Comparison of ENCODE assay signal across 9 cellular contexts in the genomic region with DNA sequence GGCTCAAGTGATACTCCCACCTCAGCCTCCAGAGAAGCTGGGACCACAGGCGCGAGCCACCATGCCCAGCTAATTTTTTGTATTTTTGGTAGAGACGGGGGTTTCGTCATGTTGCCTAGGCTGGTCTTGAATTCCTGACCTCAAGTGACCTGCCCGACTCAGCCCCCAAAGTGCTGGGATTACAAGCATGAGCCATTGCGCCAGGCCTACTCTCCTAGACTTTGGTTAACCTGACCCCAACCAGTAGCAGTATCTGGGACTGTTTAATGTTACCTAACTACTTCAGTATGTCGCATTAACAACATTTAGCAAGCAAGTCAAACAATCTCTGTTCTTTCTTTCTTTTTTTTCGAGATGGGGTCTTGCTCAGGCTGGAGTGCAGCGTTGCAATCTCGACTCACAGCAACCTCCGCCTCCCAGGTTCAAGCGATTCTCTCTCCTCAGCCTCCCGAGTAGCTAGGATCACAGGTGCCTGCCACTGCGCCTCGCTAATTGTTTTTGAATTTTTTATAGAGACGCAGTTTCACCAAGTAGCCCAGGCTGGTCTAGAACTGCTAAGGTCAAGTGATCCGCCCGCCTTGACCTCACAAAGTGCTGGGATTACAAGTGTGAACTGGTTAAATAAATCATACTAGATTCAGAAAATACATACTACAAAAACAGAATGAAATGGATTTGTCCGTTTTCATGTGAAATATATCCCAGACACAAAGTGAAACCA. TPM values are rescaled to one million over a fixed set of nuclear protein-coding genes. Genes with fewer than 3 reads are reported as not detected.
DNase-seq lines count a peak whose midpoint lies in the region; ATAC-seq, FAIRE-seq and TF ChIP-seq lines count a peak whose summit lies in the region.
"Had no signal": no experiment of that assay in that cellular context is flagged by ENCODE, and none has a peak within 500 bp of the region (broad histone marks: within the 10 kb centered on the region; RNA-seq: fewer than 3 reads in every experiment).

No MANE protein-coding gene starts in this region.

- H3K4ac ChIP-seq in neuronal stem cell (ENCODE audit: low read length): no peak overlapping the region

- H3K27ac ChIP-seq in HUES48 (ENCODE audit: low read depth, low read length) (no peak overlapping the region), K562 (ENCODE audit: extremely low read depth, low read depth, low read length) (peak overlapping the region; percentile 85; the same call in 2 of the 3 replicates), mucosa of rectum (ENCODE audit: low read depth in 2 of 2, low read length in 2 of 2) (peak overlapping the region; percentile 97 to 99), neuronal stem cell (replicated peaks; ENCODE audit: low read length) (no peak overlapping the region)

- no peaks in the 10 kb centered on the region for H3K9me3 ChIP-seq in HUES48 (ENCODE audit: control insufficient read depth, insufficient read depth, low read length)
- H3K9me3 ChIP-seq in K562 (replicated peaks; ENCODE audit: control insufficient read depth, insufficient read depth, low read depth, low read length): no peaks in the 10 kb centered on the region
- no peaks in the 10 kb centered on the region for H3K9me3 ChIP-seq in mucosa of rectum (ENCODE audit: control insufficient read depth in 2 of 2, low read length in 2 of 2)
- peaks cover 0 to 9% of the 10 kb centered on the region in 2 donors for H3K9me3 ChIP-seq in neuronal stem cell (replicated peaks in 1 of 2; ENCODE audit: control insufficient read depth in 2 of 2, insufficient read depth in 1 of 2, low read depth in 1 of 2, low read length in 2 of 2)
- H3K9me3 ChIP-seq: mucosa of descending colon had no signal

- no peak for TF ChIP-seq EP300 in K562 (IDR thresholded peaks at IDR 0.05; ENCODE audit: low read length)

- POLR2A ChIA-PET in K562 (lab: Yijun Ruan, JAX): interaction anchor here (1.6 kb wide), 2 partner anchors 10 to 74 kb away, joined by 3 to 4 read pairs; no protein-coding TSS in a partner anchor

- H3K18ac ChIP-seq in neuronal stem cell (ENCODE audit: low read length): no peak overlapping the region

- BruUV-seq in K562 (replicated peaks; lab: Mats Ljungman, UMichigan): no TSS peak

- CTCF ChIA-PET in K562 (lab: Yijun Ruan, JAX; ENCODE audit: low intra/inter-chr PET ratio): no interaction called here

- no peak overlapping the region for H4K91ac ChIP-seq in neuronal stem cell (ENCODE audit: low read depth, low read length, poor library complexity)

- no peak overlapping the region for H2AFZ ChIP-seq in K562 (ENCODE audit: low read depth, low read length)
- H2AFZ ChIP-seq in neuronal stem cell (ENCODE audit: low read length): no peak overlapping the region

- H3K4me3 ChIP-seq in AG09309 (ENCODE audit: control insufficient read depth, low read depth, low read length): peak overlapping the region; percentile 71
- peak overlapping the region; percentile 88 for H3K4me3 ChIP-seq in HUES48 (ENCODE audit: low read depth, low read length)
- peak overlapping the region; percentile 89 for H3K4me3 ChIP-seq in K562
- peak overlapping the region; percentile 87 to 93 for H3K4me3 ChIP-seq in mucosa of rectum (ENCODE audit: low read length in 2 of 2)
- H3K4me3 ChIP-seq in neuronal stem cell (ENCODE audit: low read length in 2 of 2): peak overlapping the region in 1 of 2 donors; percentile 85
- H3K4me3 ChIP-seq: mucosa of descending colon had no signal

- H3K9ac ChIP-seq in HUES48 (ENCODE audit: low read depth, low read length): 0 out of 2 replicates have a peak overlapping the region, but pooled peaks have one; percentile 14
- peak overlapping the region; percentile 84 to 88 for H3K9ac ChIP-seq in K562 (ENCODE audit: insufficient read depth in 1 of 2, low read depth in 2 of 2, low read length in 2 of 2)
- peak overlapping the region; percentile 95 to 99 for H3K9ac ChIP-seq in mucosa of rectum (ENCODE audit: low read depth in 1 of 2, low read length in 2 of 2)
- H3K9ac ChIP-seq in neuronal stem cell (ENCODE audit: low read depth, low read length, poor library complexity): no peak overlapping the region

- DNase-seq in AG09309 (ENCODE audit: low read depth) (no peak), K562 (ENCODE audit: extremely low read depth in 1 of 4, low spot score in 3 of 4) (peak in 1 of 4 experiments; percentile 13), neuronal stem cell (ENCODE audit: low spot score) (no peak), NCI-H226 (no peak), GF-D8 (lab: John Stamatoyannopoulos, UW) (no peak)

- no peak overlapping the region for H2BK5ac ChIP-seq in neuronal stem cell (ENCODE audit: low read length)

- WGBS in K562 (ENCODE audit: insufficient coverage, low coverage, missing lambda C conversion rate): 11% methylated on average over 17 of the region's 19 CpGs
- WGBS in neuronal stem cell (ENCODE audit: extremely low coverage in 2 of 2, insufficient read length in 2 of 2, insufficient replicate concordance in 1 of 2), 2 donors: no CpG with 5 or more reads among the region's 19 CpGs

- TF ChIP-seq CTCF in AG09309 (IDR thresholded peaks at IDR 0.05; ENCODE audit: control insufficient read depth, insufficient read depth, low read depth, low read length, missing control alignments): no peak
- no peak for TF ChIP-seq CTCF in K562 (IDR thresholded peaks at IDR 0.05 in 2 of 3, conservative IDR thresholded peaks at IDR 0.05 in 1 of 3; ENCODE audit: insufficient read depth in 2 of 3, low read depth in 1 of 3, low read length in 3 of 3)

- ATAC-seq in K562: no peak
- ATAC-seq in HG02981 (IDR thresholded peaks at IDR 0.05; ENCODE audit: unreplicated experiment): no peak
- ATAC-seq: mucosa of descending colon had no signal

- in situ Hi-C loops in K562 (cut with MboI): loop anchor here (25.0 kb wide), 1 partner anchor 698 kb away; the partner anchor contains the start of gene PLGRKT

- no peak overlapping the region for H2BK15ac ChIP-seq in neuronal stem cell (ENCODE audit: low read length)

- TF ChIP-seq RAD21 in K562 (CRISPR knock-in tag; conservative IDR thresholded peaks at IDR 0.05 in 1 of 2, IDR thresholded peaks at IDR 0.05 in 1 of 2): no peak

- no peaks in the 10 kb centered on the region; the same call in 1 of the 2 replicates for H4K20me1 ChIP-seq in K562 (replicated peaks; ENCODE audit: control insufficient read depth, insufficient read depth, low read length)

- no peak for TF ChIP-seq POLR2A in K562 (conservative IDR thresholded peaks at IDR 0.05)

- no peaks in the 10 kb centered on the region for H3K27me3 ChIP-seq in HUES48 (ENCODE audit: control insufficient read depth, insufficient read depth, low read length)
- no peaks in the 10 kb centered on the region for H3K27me3 ChIP-seq in K562 (ENCODE audit: control insufficient read depth in 2 of 2, insufficient read depth in 2 of 2, low read length in 2 of 2)
- no peaks in the 10 kb centered on the region for H3K27me3 ChIP-seq in mucosa of rectum (ENCODE audit: control insufficient read depth in 2 of 2, insufficient read depth in 2 of 2, low read length in 2 of 2)
- H3K27me3 ChIP-seq in neuronal stem cell (ENCODE audit: control insufficient read depth in 3 of 3, insufficient read depth in 3 of 3, low read depth in 1 of 3, low read length in 3 of 3): no peaks in the 10 kb centered on the region

- H2BK120ac ChIP-seq in neuronal stem cell (ENCODE audit: low read depth, low read length): no peak overlapping the region

- FAIRE-seq in K562 (lab: Jason Lieb, UNC): no peak

- no peak overlapping the region for H2BK12ac ChIP-seq in neuronal stem cell (ENCODE audit: low read length)

- H4K8ac ChIP-seq in neuronal stem cell (ENCODE audit: low read depth, low read length): no peak overlapping the region

- H3K14ac ChIP-seq in neuronal stem cell (ENCODE audit: low read length): no peak overlapping the region

- peaks cover 71% of the 10 kb centered on the region for H3K79me2 ChIP-seq in K562 (ENCODE audit: control insufficient read depth, insufficient read depth, low read length)

- H3K79me1 ChIP-seq in neuronal stem cell (ENCODE audit: low read depth, low read length): peaks cover 2% of the 10 kb centered on the region

- H3K23ac ChIP-seq in neuronal stem cell (ENCODE audit: low read depth, low read length, poor library complexity): no peak overlapping the region

- intact Hi-C loops in K562 (cut with micrococcal nuclease): no loop called here

- H3K4me1 ChIP-seq in HUES48 (ENCODE audit: control insufficient read depth, insufficient read depth, low read length): peaks cover 24% of the 10 kb centered on the region
- peaks cover 9 to 23% of the 10 kb centered on the region in 2 experiments; a peak in 4 of 5 replicates for H3K4me1 ChIP-seq in K562 (replicated peaks in 1 of 2; ENCODE audit: control insufficient read depth in 2 of 2, insufficient read depth in 2 of 2, low read length in 2 of 2)
- H3K4me1 ChIP-seq in mucosa of rectum (ENCODE audit: control insufficient read depth in 2 of 2, insufficient read depth in 2 of 2, low read length in 2 of 2): peaks cover 6 to 13% of the 10 kb centered on the region in 2 donors
- H3K4me1 ChIP-seq in neuronal stem cell (ENCODE audit: control insufficient read depth in 2 of 2, insufficient read depth in 1 of 2, low read depth in 1 of 2, low read length in 2 of 2): peaks cover 0 to 5% of the 10 kb centered on the region in 2 donors

- H3K4me2 ChIP-seq in K562 (ENCODE audit: insufficient read depth, low read length) (peak overlapping the region; percentile 83), neuronal stem cell (ENCODE audit: insufficient read depth, low read length, poor library complexity, severe bottlenecking) (no peak overlapping the region)

- H3K9me1 ChIP-seq in K562 (ENCODE audit: control insufficient read depth, insufficient read depth, low read length): no peaks in the 10 kb centered on the region

- H3K36me3 ChIP-seq in HUES48 (ENCODE audit: control insufficient read depth, insufficient read depth, low read length) (no peaks in the 10 kb centered on the region), K562 (ENCODE audit: control insufficient read depth, insufficient read depth, low read length) (peaks cover 10% of the 10 kb centered on the region; the same call in 1 of the 3 replicates), mucosa of rectum (ENCODE audit: control insufficient read depth in 2 of 2, insufficient read depth in 2 of 2, low read length in 2 of 2) (no peaks in the 10 kb centered on the region), neuronal stem cell (replicated peaks in 1 of 2; ENCODE audit: control insufficient read depth in 2 of 2, insufficient read depth in 2 of 2, low read length in 2 of 2) (peaks cover 0 to 20% of the 10 kb centered on the region in 2 donors)

- H2AK5ac ChIP-seq in neuronal stem cell (ENCODE audit: low read depth, low read length): no peak overlapping the region

RNA-seq across cellular contexts. Expression of gene AK3, which starts 2.0 kb away (rescaled TPM):
- total RNA-seq in K562 (2011; cell fraction: chromatin; rRNA removed; ENCODE audit: low replicate concordance): 12.2 and 41.1 TPM in 2 replicates
- total RNA-seq in K562 (2011; cell fraction: nucleolus; rRNA removed): 15.2 and 20.9 TPM in 2 replicates
- total RNA-seq in K562 (2011; cell fraction: nucleoplasm; rRNA removed): 14.7 and 28.6 TPM in 2 replicates
- total RNA-seq in K562 (2014; rRNA removed): 78.6 and 148 TPM in 2 replicates
- 44.7 and 55.0 TPM in 2 replicates for total RNA-seq in K562 (2014; rRNA removed; fragmentation: Illumina TruSeq; extraction: Trizol)
- 34.2 and 40.5 TPM in 2 replicates for total RNA-seq in K562 (2015; rRNA removed; fragmentation: Illumina TruSeq; extraction: Trizol)
- total RNA-seq in K562 (2021): 35.6 and 36.9 TPM in 2 replicates
- 33.6 and 47.4 TPM in 2 replicates for polyA plus RNA-seq in K562 (2011; rRNA removed)
- polyA plus RNA-seq in K562 (2011; cell fraction: cytosol; rRNA removed): 12.4 and 15.0 TPM in 2 replicates
- 24.0 and 31.9 TPM in 2 replicates for polyA plus RNA-seq in K562 (2011; cell fraction: nucleus; rRNA removed)
- 29.8 and 35.5 TPM in 2 replicates for polyA plus RNA-seq in K562 (2012)
- polyA plus RNA-seq in K562 (2014; fragmentation: Illumina TruSeq; extraction: Trizol): 43.2 and 49.7 TPM in 2 replicates
- polyA plus RNA-seq in K562 (2014; fragmentation: Nextera tagmentation; extraction: Ambion mirVana): 10 to 100 TPM; 12.2 to 16.0 TPM
- 39.7 and 41.8 TPM in 2 replicates for polyA plus RNA-seq in K562 (2014; rRNA removed)
- polyA minus RNA-seq in K562 (2011; rRNA and poly(A)+ RNA removed): 20.3 and 22.8 TPM in 2 replicates
- polyA minus RNA-seq in K562 (2011; cell fraction: cytosol; rRNA and poly(A)+ RNA removed): 18.7 and 28.2 TPM in 2 replicates
- polyA minus RNA-seq in K562 (2011; cell fraction: nucleus; rRNA and poly(A)+ RNA removed): 30.8 and 33.7 TPM in 2 replicates
- 27.3 TPM for polyA plus RNA-seq in neuronal stem cell (2013, experiment 1 of 2)
- 28.6 TPM for polyA plus RNA-seq in neuronal stem cell (2013, experiment 2 of 2)

RNA-seq across cellular contexts. Expression of gene RCL1, which starts 53.7 kb away (rescaled TPM):
- total RNA-seq in K562 (2011; cell fraction: chromatin; rRNA removed; ENCODE audit: low replicate concordance): 60.6 and 89.3 TPM in 2 replicates
- 32.9 and 33.2 TPM in 2 replicates for total RNA-seq in K562 (2011; cell fraction: nucleolus; rRNA removed)
- 50.7 and 56.7 TPM in 2 replicates for total RNA-seq in K562 (2011; cell fraction: nucleoplasm; rRNA removed)
- total RNA-seq in K562 (2014; rRNA removed): 47.4 and 53.9 TPM in 2 replicates
- total RNA-seq in K562 (2014; rRNA removed; fragmentation: Illumina TruSeq; extraction: Trizol): 35.7 and 37.7 TPM in 2 replicates
- total RNA-seq in K562 (2015; rRNA removed; fragmentation: Illumina TruSeq; extraction: Trizol): 38.2 and 38.6 TPM in 2 replicates
- 46.4 and 47.5 TPM in 2 replicates for total RNA-seq in K562 (2021)
- 24.0 and 40.9 TPM in 2 replicates for polyA plus RNA-seq in K562 (2011; rRNA removed)
- polyA plus RNA-seq in K562 (2011; cell fraction: cytosol; rRNA removed): 32.2 and 52.1 TPM in 2 replicates
- polyA plus RNA-seq in K562 (2011; cell fraction: nucleus; rRNA removed): 45.1 and 54.2 TPM in 2 replicates
- polyA plus RNA-seq in K562 (2012): 32.1 and 45.8 TPM in 2 replicates
- 61.6 and 67.7 TPM in 2 replicates for polyA plus RNA-seq in K562 (2014; fragmentation: Illumina TruSeq; extraction: Trizol)
- 10 to 100 TPM; 36.9 to 46.1 TPM for polyA plus RNA-seq in K562 (2014; fragmentation: Nextera tagmentation; extraction: Ambion mirVana)
- polyA plus RNA-seq in K562 (2014; rRNA removed): 34.3 and 37.4 TPM in 2 replicates
- 37.0 and 57.9 TPM in 2 replicates for polyA minus RNA-seq in K562 (2011; rRNA and poly(A)+ RNA removed)
- polyA minus RNA-seq in K562 (2011; cell fraction: cytosol; rRNA and poly(A)+ RNA removed): 28.0 and 32.1 TPM in 2 replicates
- 52.6 and 116 TPM in 2 replicates for polyA minus RNA-seq in K562 (2011; cell fraction: nucleus; rRNA and poly(A)+ RNA removed)
- 14.8 TPM for polyA plus RNA-seq in neuronal stem cell (2013, experiment 1 of 2)
- polyA plus RNA-seq in neuronal stem cell (2013, experiment 2 of 2): 13.4 TPM

RNA-seq across cellular contexts. Expression of gene CDC37L1, which starts 59.7 kb away (rescaled TPM):
- 11.4 and 21.5 TPM in 2 replicates for total RNA-seq in K562 (2011; cell fraction: chromatin; rRNA removed; ENCODE audit: low replicate concordance)
- 4.7 and 9.3 TPM in 2 replicates for total RNA-seq in K562 (2011; cell fraction: nucleolus; rRNA removed)
- 7.1 and 9.8 TPM in 2 replicates for total RNA-seq in K562 (2011; cell fraction: nucleoplasm; rRNA removed)
- total RNA-seq in K562 (2014; rRNA removed) (6.0 and 8.1 TPM in 2 replicates), K562 (2014; rRNA removed; fragmentation: Illumina TruSeq; extraction: Trizol) (7.8 and 8.5 TPM in 2 replicates), K562 (2015; rRNA removed; fragmentation: Illumina TruSeq; extraction: Trizol) (7.2 and 7.8 TPM in 2 replicates), K562 (2021) (5.5 and 7.9 TPM in 2 replicates)
- polyA plus RNA-seq in K562 (2011; rRNA removed) (3.6 and 5.4 TPM in 2 replicates), K562 (2014; fragmentation: Illumina TruSeq; extraction: Trizol) (5.3 and 5.4 TPM in 2 replicates), K562 (2014; fragmentation: Nextera tagmentation; extraction: Ambion mirVana) (1 to 10 TPM; 1.5 TPM), K562 (2014; rRNA removed) (7.5 and 9.6 TPM in 2 replicates)
- 1.4 and 2.2 TPM in 2 replicates for polyA plus RNA-seq in K562 (2011; cell fraction: cytosol; rRNA removed)
- 2.8 and 2.9 TPM in 2 replicates for polyA plus RNA-seq in K562 (2011; cell fraction: nucleus; rRNA removed)
- 3.6 and 4.0 TPM in 2 replicates for polyA plus RNA-seq in K562 (2012)
- polyA minus RNA-seq in K562 (2011; rRNA and poly(A)+ RNA removed): 9.3 and 10.3 TPM in 2 replicates
- 3.6 and 5.2 TPM in 2 replicates for polyA minus RNA-seq in K562 (2011; cell fraction: cytosol; rRNA and poly(A)+ RNA removed)
- polyA minus RNA-seq in K562 (2011; cell fraction: nucleus; rRNA and poly(A)+ RNA removed): 6.3 and 9.4 TPM in 2 replicates
- polyA plus RNA-seq in neuronal stem cell (2013, experiment 1 of 2): 8.6 TPM
- 8.3 TPM for polyA plus RNA-seq in neuronal stem cell (2013, experiment 2 of 2)

Comparison
In these comparisons a context has a peak if more than half of its experiments do, and no peak if none do; other contexts are left out.
1. H3K27ac ChIP-seq: peak in K562 (single experiment) and mucosa of rectum (2 of 2); none in HUES48 (single experiment) and neuronal stem cell (single experiment).